Comparison of ENCODE assay signal across 1 cellular context in genomic region chr6:85078071-85078470, GRCh38.
TF ChIP-seq lines count a peak whose summit lies in the region.

No MANE protein-coding gene starts in this region.

TF ChIP-seq in SK-N-SH treated with all-trans-retinoic acid at 6 μM for 48 hours, 23 proteins besides CTCF, POLR2A, EP300 and RAD21 (continued from another document):
- no peak for TF ChIP-seq TSHZ2 (CRISPR knock-in tag; IDR thresholded peaks at IDR 0.05)
- no peak for TF ChIP-seq ARNTL (CRISPR knock-in tag; IDR thresholded peaks at IDR 0.05; ENCODE audit: borderline replicate concordance, low read depth)
- TF ChIP-seq SNAI2 (CRISPR knock-in tag; IDR thresholded peaks at IDR 0.05), result no peak
